24 cellular contexts compared by ENCODE assay signal in the genomic region with DNA sequence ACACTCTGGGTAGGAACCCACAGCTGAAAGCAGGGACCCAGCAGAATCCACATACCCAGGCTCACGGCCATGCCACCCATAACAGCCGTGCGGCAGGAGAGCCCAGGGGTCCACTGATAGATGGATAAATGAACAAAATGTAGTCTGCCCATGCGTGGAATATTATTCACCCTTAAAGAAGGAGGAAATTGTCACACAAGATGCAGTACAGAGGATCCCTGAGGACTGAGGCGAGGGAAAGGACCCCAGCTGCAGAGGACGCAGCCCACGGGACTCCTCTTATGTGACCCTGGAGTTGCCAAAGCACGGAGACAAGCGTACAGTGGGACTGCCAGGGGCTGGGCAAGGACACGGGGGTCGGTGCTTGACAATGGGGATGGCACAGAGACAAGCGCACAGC. TPM values are rescaled to one million over a fixed set of nuclear protein-coding genes. Genes with fewer than 3 reads are reported as not detected.
DNase-seq lines count a peak whose midpoint lies in the region; ATAC-seq, FAIRE-seq and TF ChIP-seq lines count a peak whose summit lies in the region.
"Had no signal": no experiment of that assay in that cellular context is flagged by ENCODE, and none has a peak within 500 bp of the region (broad histone marks: within the 10 kb centered on the region; RNA-seq: fewer than 3 reads in every experiment).

No MANE protein-coding gene starts in this region.

- no peak overlapping the region for H3K4me2 ChIP-seq in neural progenitor cell
- H3K4me2 ChIP-seq: BLaER1 treated with 17β-estradiol and CSF1 and Interleukin-3, amounts not matched to agents 10 nM and 100 nM had no signal

- WGBS in spleen, 5 donors: 79 to 88% (median 85%) methylated on average over 11 to 12 of the region's 12 CpGs

- no peak overlapping the region for H3K9ac ChIP-seq in kidney (ENCODE audit: low read length in 2 of 2)
- no peak overlapping the region for H3K9ac ChIP-seq in neural progenitor cell
- H3K9ac ChIP-seq: BLaER1 treated with 17β-estradiol and CSF1 and Interleukin-3, amounts not matched to agents 10 nM and 100 nM had no signal

- H3K4me1 Mint-ChIP-seq in neural progenitor cell: peaks cover 5% of the 10 kb centered on the region
- H3K4me1 Mint-ChIP-seq: B cell had no signal

- H4K20me1 ChIP-seq in neural progenitor cell (ENCODE audit: low read depth): no peaks in the 10 kb centered on the region
- H4K20me1 ChIP-seq: BLaER1 treated with 17β-estradiol and CSF1 and Interleukin-3, amounts not matched to agents 10 nM and 100 nM had no signal

- H3K4me3 Mint-ChIP-seq in neural progenitor cell: no peak overlapping the region
- H3K4me3 Mint-ChIP-seq: B cell; CD4-positive, alpha-beta T cell; CD8-positive, alpha-beta T cell had no signal

- peak; percentile 61 for DNase-seq in kidney
- DNase-seq in posterior vena cava (ENCODE audit: low spot score): peak; percentile 52
- DNase-seq in spleen: peak; percentile 31
- DNase-seq in AG08396 (ENCODE audit: low spot score): no peak
- DNase-seq in neural progenitor cell (ENCODE audit: low spot score): no peak
- no peak for DNase-seq in WERI-Rb-1
- DNase-seq: 8988T; ACHN; AML-193; Caco-2; Calu3; CD4-positive, alpha-beta T cell; CD8-positive, alpha-beta T cell; DMS79 treated with DMSO at 0.1 percent for 48 hours; GF-D8 had no signal

- ATAC-seq in HG03280 (IDR thresholded peaks at IDR 0.05; ENCODE audit: unreplicated experiment): no peak
- ATAC-seq: CD8-positive, alpha-beta T cell had no signal

- H3K27me3 ChIP-seq in spleen (replicated peaks in 1 of 7): peaks cover 0 to 9% (median 0%) of the 10 kb centered on the region in 7 donors
- no peaks in the 10 kb centered on the region for H3K27me3 ChIP-seq in neural progenitor cell
- H3K27me3 ChIP-seq in WERI-Rb-1 (ENCODE audit: insufficient read depth, low read depth, severe bottlenecking): no peaks in the 10 kb centered on the region
- H3K27me3 ChIP-seq: BLaER1 treated with 17β-estradiol and CSF1 and Interleukin-3, amounts not matched to agents 10 nM and 100 nM had no signal

- TF ChIP-seq CTCF in kidney (IDR thresholded peaks at IDR 0.05; ENCODE audit: borderline replicate concordance, extremely low read depth, insufficient read depth) (no peak), spleen (IDR thresholded peaks at IDR 0.05 in 8 of 11, conservative IDR thresholded peaks at IDR 0.05 in 3 of 11) (no peak), neural progenitor cell (IDR thresholded peaks at IDR 0.05) (no peak), WERI-Rb-1 (IDR thresholded peaks at IDR 0.05; ENCODE audit: low read depth, low read length) (no peak)

- H3K9me3 ChIP-seq in kidney (ENCODE audit: control insufficient read depth in 1 of 2, low read length in 2 of 2) (no peaks in the 10 kb centered on the region), spleen (peaks cover 0 to 1% (median 0%) of the 10 kb centered on the region in 8 donors), neural progenitor cell (ENCODE audit: low read depth) (no peaks in the 10 kb centered on the region), WERI-Rb-1 (ENCODE audit: severe bottlenecking) (peaks cover 4% of the 10 kb centered on the region)
- H3K9me3 ChIP-seq: Caco-2 had no signal

- H3F3A ChIP-seq in neural progenitor cell (ENCODE audit: low read depth): peaks cover 3% of the 10 kb centered on the region

- H3K4me3 ChIP-seq in kidney (ENCODE audit: low read length in 2 of 2): no peak overlapping the region
- no peak overlapping the region for H3K4me3 ChIP-seq in spleen
- H3K4me3 ChIP-seq in neural progenitor cell: no peak overlapping the region
- no peak overlapping the region for H3K4me3 ChIP-seq in WERI-Rb-1 (ENCODE audit: low read depth, low read length)
- H3K4me3 ChIP-seq: BLaER1 treated with 17β-estradiol and CSF1 and Interleukin-3, amounts not matched to agents 10 nM and 100 nM had no signal

- no peak overlapping the region for H3K27ac Mint-ChIP-seq in neural progenitor cell
- H3K27ac Mint-ChIP-seq: B cell; CD4-positive, alpha-beta T cell; CD8-positive, alpha-beta T cell had no signal

- no peak for FAIRE-seq in kidney (lab: Jason Lieb, UNC)
- FAIRE-seq: A204.1, D721Med, G401.6, GM12891, GM19239 had no signal

- peaks cover 3 to 13% of the 10 kb centered on the region in 2 donors for H3K36me3 ChIP-seq in kidney (ENCODE audit: control insufficient read depth in 1 of 2, insufficient read depth in 2 of 2, low read length in 2 of 2)
- peaks cover 0 to 17% (median 0%) of the 10 kb centered on the region in 6 donors for H3K36me3 ChIP-seq in spleen
- H3K36me3 ChIP-seq in neural progenitor cell: no peaks in the 10 kb centered on the region
- H3K36me3 ChIP-seq in WERI-Rb-1: peaks cover 52% of the 10 kb centered on the region
- H3K36me3 ChIP-seq: BLaER1 treated with 17β-estradiol and CSF1 and Interleukin-3, amounts not matched to agents 10 nM and 100 nM had no signal

- intact Hi-C loops in kidney (cut with DNase I): no loop called here
- intact Hi-C loops in posterior vena cava (cut with DNase I): no loop called here
- intact Hi-C loops in spleen (cut with DNase I; ENCODE audit: low total_unique reads): no loop called here

- peaks cover 18% of the 10 kb centered on the region for H3K36me3 Mint-ChIP-seq in neural progenitor cell
- H3K36me3 Mint-ChIP-seq: CD8-positive, alpha-beta T cell had no signal

- no peak overlapping the region for H3K27ac ChIP-seq in kidney (ENCODE audit: low read depth in 2 of 2, low read length in 2 of 2)
- no peak overlapping the region for H3K27ac ChIP-seq in spleen
- H3K27ac ChIP-seq in neural progenitor cell: no peak overlapping the region
- no peak overlapping the region for H3K27ac ChIP-seq in WERI-Rb-1
- H3K27ac ChIP-seq: BLaER1 treated with 17β-estradiol and CSF1 and Interleukin-3, amounts not matched to agents 10 nM and 100 nM; C4-2B had no signal

- TF ChIP-seq POLR2A in spleen (IDR thresholded peaks at IDR 0.05): no peak

- H3K4me1 ChIP-seq in kidney (ENCODE audit: control insufficient read depth in 1 of 2, insufficient read depth in 1 of 2, low read depth in 1 of 2, low read length in 2 of 2) (no peaks in the 10 kb centered on the region), spleen (peaks cover 0 to 11% (median 4%) of the 10 kb centered on the region in 6 donors), neural progenitor cell (no peaks in the 10 kb centered on the region)

- no peak overlapping the region for H2AFZ ChIP-seq in neural progenitor cell (replicated peaks)

- peaks cover 5% of the 10 kb centered on the region for H3K27me3 Mint-ChIP-seq in neural progenitor cell (ENCODE audit: insufficient read depth, low read depth)
- H3K27me3 Mint-ChIP-seq: CD4-positive, alpha-beta T cell had no signal

- H3K79me2 ChIP-seq in neural progenitor cell (ENCODE audit: low read depth): no peaks in the 10 kb centered on the region

- peaks cover 2% of the 10 kb centered on the region for H3K9me3 Mint-ChIP-seq in neural progenitor cell
- H3K9me3 Mint-ChIP-seq: CD4-positive, alpha-beta T cell; CD8-positive, alpha-beta T cell had no signal

RNA-seq across cellular contexts. Expression of a gene that starts 10.7 kb away (rescaled TPM):
- total RNA-seq in kidney (9.6 TPM), posterior vena cava (1 to 10 TPM; 3.8 to 4.9 TPM), spleen (10 to 100 TPM in 1 of 7 donors, 1 to 10 TPM in 6; 4.0 to 10.5 (median 6.1) TPM), neural progenitor cell (ENCODE audit: low replicate concordance) (14.8 and 19.3 TPM in 2 replicates)
- polyA plus RNA-seq in kidney (ENCODE audit: insufficient read depth, low read depth, low replicate concordance) (18.3 TPM), spleen (1 to 10 TPM; 2.0 to 5.5 (median 2.3) TPM)
- total RNA-seq: B cell; CD8-positive, alpha-beta T cell had no signal

RNA-seq across cellular contexts. Expression of a gene that starts 56.2 kb away (rescaled TPM):
- 256 TPM for total RNA-seq in kidney
- polyA plus RNA-seq in kidney (ENCODE audit: insufficient read depth, low read depth, low replicate concordance): 210 TPM
- 100 to 1,000 TPM; 146 to 197 TPM for total RNA-seq in posterior vena cava
- total RNA-seq in spleen: 100 to 1,000 TPM; 114 to 210 (median 154) TPM
- 10 to 100 TPM; 27.0 to 64.5 (median 41.7) TPM for polyA plus RNA-seq in spleen
- 49.7 and 64.6 TPM in 2 replicates for total RNA-seq in neural progenitor cell (ENCODE audit: low replicate concordance)

Comparison
In these comparisons a context has a peak if more than half of its experiments do, and no peak if none do; other contexts are left out.
1. DNase-seq: peak in kidney (single experiment), posterior vena cava (single experiment) and spleen (single experiment); none in AG08396 (single experiment), neural progenitor cell (single experiment) and WERI-Rb-1 (single experiment).